ENCODE assay signal across 8 cellular contexts in the genomic region with DNA sequence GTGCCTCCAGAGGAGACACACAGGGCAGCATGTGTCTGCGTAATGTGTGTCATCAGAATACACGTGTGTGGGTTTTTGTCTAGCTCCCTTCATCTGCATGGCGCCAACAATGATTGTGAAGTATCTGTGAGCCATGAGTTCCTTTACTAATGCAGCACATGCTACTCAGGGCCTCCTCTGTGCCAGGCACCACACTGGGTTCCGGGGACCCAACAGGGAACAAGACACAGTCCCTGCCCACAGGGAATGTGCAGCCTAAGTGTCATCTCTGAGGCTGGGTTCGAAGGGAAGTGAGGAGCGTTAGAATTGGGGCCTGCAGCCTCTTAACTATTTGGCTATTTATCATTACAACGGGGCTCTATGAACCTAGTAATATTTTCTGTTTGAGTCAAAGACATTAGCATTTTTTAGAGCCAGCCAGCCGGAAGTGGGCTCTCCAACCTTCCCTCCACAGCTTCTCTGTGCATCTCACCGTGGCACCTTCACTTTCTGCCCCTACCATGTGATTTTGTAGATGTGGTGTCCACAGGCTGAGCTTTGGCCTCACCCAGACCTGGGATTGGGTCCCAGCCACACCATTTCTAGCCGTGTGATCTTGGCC. TPM values are rescaled to one million over a fixed set of nuclear protein-coding genes. Genes with fewer than 3 reads are reported as not detected.
DNase-seq lines count a peak whose midpoint lies in the region; ATAC-seq, FAIRE-seq and TF ChIP-seq lines count a peak whose summit lies in the region.

No MANE protein-coding gene starts in this region.

- POLR2A ChIA-PET in GM12878 (lab: Charles Lee) (interaction anchor here (0.6 to 16.7 kb wide), 12 partner anchors 12 to 178 kb away, joined by 3 to 312 read pairs (median 4); partner anchors contain the start of gene SRGN), A673 (lab: Charles Lee; ENCODE audit: low non-redundant PET) (no interaction called here)

- TF ChIP-seq RAD21 in GM12878 (IDR thresholded peaks at IDR 0.05; ENCODE audit: insufficient read depth, low read depth, low read length) = 0 out of 2 replicates have a peak, but pooled peaks have one; percentile 1

- TF ChIP-seq EP300 in GM12878 (IDR thresholded peaks at IDR 0.05; ENCODE audit: borderline replicate concordance in 1 of 2, control insufficient read depth in 1 of 2, low read depth in 2 of 2, low read length in 2 of 2) = no peak

- no peak overlapping the region for H3K4me3 ChIP-seq in BLaER1 treated with 17β-estradiol and CSF1 and Interleukin-3, amounts not matched to agents 10 nM and 100 nM
- H3K4me3 ChIP-seq in GM12878 = no peak overlapping the region
- H3K4me3 ChIP-seq in A673 (ENCODE audit: low read depth, low read length, poor library complexity, severe bottlenecking) = no peak overlapping the region
- no peak overlapping the region for H3K4me3 ChIP-seq in WERI-Rb-1 (ENCODE audit: low read depth, low read length)

- H3K79me2 ChIP-seq in GM12878 (ENCODE audit: control insufficient read depth, insufficient read depth, low read length) = 0 out of 2 replicates have a peak, but pooled peaks cover 2% of the 10 kb centered on the region

- peak; percentile 76 for FAIRE-seq in GM12878 (lab: Jason Lieb, UNC)

- H3K36me3 ChIP-seq in BLaER1 treated with 17β-estradiol and CSF1 and Interleukin-3, amounts not matched to agents 10 nM and 100 nM = no peaks in the 10 kb centered on the region
- H3K36me3 ChIP-seq in GM12878 (ENCODE audit: control insufficient read depth in 2 of 2, insufficient read depth in 2 of 2, low read length in 1 of 2) (no peaks in the 10 kb centered on the region), A673 (ENCODE audit: insufficient read depth, low read length, poor library complexity, severe bottlenecking) (no peaks in the 10 kb centered on the region), WERI-Rb-1 (no peaks in the 10 kb centered on the region)

- peak overlapping the region in 7 of 11 experiments; percentile 6 to 78 (median 38); a peak in 9 of 22 replicates for H3K9ac ChIP-seq in BLaER1 treated with 17β-estradiol and CSF1 and Interleukin-3, amounts not matched to agents 10 nM and 100 nM
- H3K9ac ChIP-seq in GM12878 (ENCODE audit: control insufficient read depth, insufficient read depth, low read length) = peak overlapping the region; percentile 70

- peak overlapping the region in 9 of 11 experiments; percentile 52 to 99 (median 83); a peak in 16 of 22 replicates for H3K27ac ChIP-seq in BLaER1 treated with 17β-estradiol and CSF1 and Interleukin-3, amounts not matched to agents 10 nM and 100 nM
- peak overlapping the region; percentile 94 for H3K27ac ChIP-seq in GM12878 (ENCODE audit: control insufficient read depth, insufficient read depth)
- no peak overlapping the region for H3K27ac ChIP-seq in A673 (ENCODE audit: low read depth, low read length, poor library complexity, severe bottlenecking)
- no peak overlapping the region for H3K27ac ChIP-seq in WERI-Rb-1

- peak; percentile 48 for ATAC-seq in GM19455 (IDR thresholded peaks at IDR 0.05; ENCODE audit: unreplicated experiment)
- ATAC-seq in HG03521 (IDR thresholded peaks at IDR 0.05; ENCODE audit: unreplicated experiment) = peak; percentile 44
- ATAC-seq in GM12878 = peak; percentile 77

- no peaks in the 10 kb centered on the region for H4K20me1 ChIP-seq in BLaER1 treated with 17β-estradiol and CSF1 and Interleukin-3, amounts not matched to agents 10 nM and 100 nM
- H4K20me1 ChIP-seq in GM12878 (ENCODE audit: control insufficient read depth, insufficient read depth) = no peaks in the 10 kb centered on the region

- CTCF ChIA-PET in GM12878 (lab: Yijun Ruan, JAX) (interaction anchor here (0.8 to 14.3 kb wide), 9 partner anchors 11 to 49 kb away, joined by 3 to 121 read pairs (median 9); partner anchors contain the start of gene SRGN), A673 (lab: Charles Lee) (no interaction called here)

- peak overlapping the region in 6 of 11 experiments; percentile 52 to 84 (median 78); a peak in 12 of 22 replicates for H3K4me2 ChIP-seq in BLaER1 treated with 17β-estradiol and CSF1 and Interleukin-3, amounts not matched to agents 10 nM and 100 nM
- peak overlapping the region; percentile 74 for H3K4me2 ChIP-seq in GM12878 (ENCODE audit: control insufficient read depth, insufficient read depth)

- DNase-seq in GM12878 (ENCODE audit: low read depth, low spot score) (no peak), A673 (ENCODE audit: low spot score) (no peak), NCI-H1417 (lab: John Stamatoyannopoulos, UW) (no peak), NCI-H2171 treated with DMSO at 0.1 percent for 48 hours (lab: John Stamatoyannopoulos, UW) (no peak), WERI-Rb-1 (no peak)

- intact Hi-C loops in GM12878 (cut with micrococcal nuclease; ENCODE audit: unreplicated experiment) = loop anchor here (2.0 kb wide), 2 partner anchors 19 to 21 kb away; no protein-coding TSS in a partner anchor
- intact Hi-C loops in A673 (cut with micrococcal nuclease; ENCODE audit: unreplicated experiment) = no loop called here

- SMC1A ChIA-PET in GM12878 (lab: Charles Lee; ENCODE audit: uncharacterized antibody, unreplicated experiment) = interaction anchor here (0.7 to 17.6 kb wide), 13 partner anchors 9 to 1302 kb away, joined by 3 to 355 read pairs (median 6); partner anchors contain the start of gene SRGN

- 13% methylated on average over 10 of the region's 10 CpGs for WGBS in GM12878 (ENCODE audit: insufficient coverage, insufficient replicate concordance, low lambda C conversion rate, missing lambda C conversion rate)

- no peaks in the 10 kb centered on the region for H3K27me3 ChIP-seq in BLaER1 treated with 17β-estradiol and CSF1 and Interleukin-3, amounts not matched to agents 10 nM and 100 nM
- H3K27me3 ChIP-seq in GM12878 (replicated peaks in 1 of 2; ENCODE audit: control insufficient read depth in 2 of 2, insufficient read depth in 2 of 2, low read length in 1 of 2) = no peaks in the 10 kb centered on the region
- H3K27me3 ChIP-seq in A673 (replicated peaks; ENCODE audit: insufficient read depth, low read depth, low read length, poor library complexity) = no peaks in the 10 kb centered on the region
- no peaks in the 10 kb centered on the region for H3K27me3 ChIP-seq in WERI-Rb-1 (ENCODE audit: insufficient read depth, low read depth, severe bottlenecking)

- in situ Hi-C loops in GM12878 (cut with MboI) = no loop called here

- no peak; the same call in 1 of the 2 replicates for TF ChIP-seq POLR2A in GM12878 (IDR thresholded peaks at IDR 0.05; ENCODE audit: low read depth, low read length)

- BruUV-seq in GM12878 (replicated peaks; lab: Mats Ljungman, UMichigan) (no TSS peak), A673 (replicated peaks; lab: Mats Ljungman, UMichigan) (no TSS peak)

- TF ChIP-seq CTCF in GM12878 (IDR thresholded peaks at IDR 0.05 in 2 of 3, conservative IDR thresholded peaks at IDR 0.05 in 1 of 3; ENCODE audit: control insufficient read depth in 2 of 3, extremely low read depth in 1 of 3, insufficient read depth in 1 of 3, low read depth in 3 of 3, low read length in 3 of 3) (no peak), A673 (conservative IDR thresholded peaks at IDR 0.05; ENCODE audit: low read depth, low read length) (no peak), WERI-Rb-1 (IDR thresholded peaks at IDR 0.05; ENCODE audit: low read depth, low read length) (no peak)

- peak overlapping the region; percentile 93 for H2AFZ ChIP-seq in GM12878 (ENCODE audit: control insufficient read depth, low read depth, low read length)

- peaks cover 9 to 71% (median 50%) of the 10 kb centered on the region in 10 experiments for H3K4me1 ChIP-seq in BLaER1 treated with 17β-estradiol and CSF1 and Interleukin-3, amounts not matched to agents 10 nM and 100 nM
- peaks cover 59% of the 10 kb centered on the region for H3K4me1 ChIP-seq in GM12878 (ENCODE audit: control insufficient read depth, insufficient read depth, low read length)
- H3K4me1 ChIP-seq in A673 (ENCODE audit: insufficient read depth, low read length, poor library complexity, severe bottlenecking) = no peaks in the 10 kb centered on the region

- RAD21 ChIA-PET in GM12878 (lab: Charles Lee; ENCODE audit: unreplicated experiment) = interaction anchor here (0.7 to 25.6 kb wide), 17 partner anchors 12 to 185 kb away, joined by 3 to 544 read pairs (median 6); partner anchors contain the start of genes DDX21 and SRGN

- H3K9me3 ChIP-seq in BLaER1 treated with 17β-estradiol and CSF1 and Interleukin-3, amounts not matched to agents 10 nM and 100 nM (replicated peaks in 1 of 11) = no peaks in the 10 kb centered on the region
- no peaks in the 10 kb centered on the region for H3K9me3 ChIP-seq in GM12878 (replicated peaks; ENCODE audit: control insufficient read depth, insufficient read depth, low read length)
- H3K9me3 ChIP-seq in A673 (ENCODE audit: low read depth, low read length, poor library complexity, severe bottlenecking) = no peaks in the 10 kb centered on the region
- no peaks in the 10 kb centered on the region for H3K9me3 ChIP-seq in WERI-Rb-1 (ENCODE audit: severe bottlenecking)

RNA-seq across cellular contexts. Expression of gene SRGN, which starts 43.9 kb away (rescaled TPM):
- total RNA-seq in GM12878 (2013; cell fraction: nucleolus; rRNA removed) = 1,218 and 1,450 TPM in 2 replicates
- total RNA-seq in GM12878 (2014; rRNA removed) (782 and 1,043 TPM in 2 replicates), GM12878 (2014; rRNA removed; fragmentation: Illumina TruSeq; extraction: Trizol) (937 and 1,023 TPM in 2 replicates), GM12878 (2021) (658 and 735 TPM in 2 replicates), A673 (2021) (0.32 TPM in 1 of 2 replicates, not detected in the other)
- polyA plus RNA-seq in GM12878 (2011; ENCODE audit: low read depth) = 580 TPM
- polyA plus RNA-seq in GM12878 (2011; rRNA removed) (2,414 and 3,245 TPM in 2 replicates), GM12878 (2014; fragmentation: Illumina TruSeq; extraction: Trizol) (1,121 and 1,510 TPM in 2 replicates), GM12878 (2014; fragmentation: Nextera tagmentation; extraction: Ambion mirVana) (1,000 to 10,000 TPM; 1,115 to 1,176 TPM), GM12878 (2014; rRNA removed) (687 and 833 TPM in 2 replicates), GM12878 (2016; fragmentation: Nextera tagmentation; extraction: Ambion mirVana) (100 to 1,000 TPM; 382 to 384 TPM)
- polyA plus RNA-seq in GM12878 (2011; cell fraction: cytosol; rRNA removed) = 1,183 and 1,837 TPM in 2 replicates
- 432 and 624 TPM in 2 replicates for polyA plus RNA-seq in GM12878 (2011; cell fraction: nucleus; rRNA removed)
- polyA plus RNA-seq in GM12878 (2012) = 946 and 1,192 TPM in 2 replicates
- polyA minus RNA-seq in GM12878 (2011; rRNA and poly(A)+ RNA removed) = 1,110 and 1,251 TPM in 2 replicates
- polyA minus RNA-seq in GM12878 (2011; cell fraction: cytosol; rRNA and poly(A)+ RNA removed) = 439 and 473 TPM in 2 replicates
- 84.3 and 111 TPM in 2 replicates for polyA minus RNA-seq in GM12878 (2011; cell fraction: nucleus; rRNA and poly(A)+ RNA removed)

RNA-seq across cellular contexts. Expression of gene KIFBP, which starts 55.4 kb away (rescaled TPM):
- total RNA-seq in GM12878 (2013; cell fraction: nucleolus; rRNA removed) = 12.9 and 13.4 TPM in 2 replicates
- total RNA-seq in GM12878 (2014; rRNA removed) (16.3 and 19.2 TPM in 2 replicates), GM12878 (2014; rRNA removed; fragmentation: Illumina TruSeq; extraction: Trizol) (19.9 and 21.0 TPM in 2 replicates), GM12878 (2021) (14.9 and 16.0 TPM in 2 replicates), A673 (2021) (40.5 and 42.8 TPM in 2 replicates)
- 5.7 TPM for polyA plus RNA-seq in GM12878 (2011; ENCODE audit: low read depth)
- polyA plus RNA-seq in GM12878 (2011; rRNA removed) (20.0 and 28.8 TPM in 2 replicates), GM12878 (2014; fragmentation: Illumina TruSeq; extraction: Trizol) (25.0 and 39.2 TPM in 2 replicates), GM12878 (2014; fragmentation: Nextera tagmentation; extraction: Ambion mirVana) (10 to 100 TPM in 1 of 2 experiments, 1 to 10 TPM in 1; 8.6 to 10.0 TPM), GM12878 (2014; rRNA removed) (14.3 and 17.3 TPM in 2 replicates), GM12878 (2016; fragmentation: Nextera tagmentation; extraction: Ambion mirVana) (10 to 100 TPM; 28.7 to 29.5 TPM)
- 9.1 and 10.7 TPM in 2 replicates for polyA plus RNA-seq in GM12878 (2011; cell fraction: cytosol; rRNA removed)
- polyA plus RNA-seq in GM12878 (2011; cell fraction: nucleus; rRNA removed) = 10.2 and 13.2 TPM in 2 replicates
- polyA plus RNA-seq in GM12878 (2012) = 6.3 and 10.3 TPM in 2 replicates
- polyA minus RNA-seq in GM12878 (2011; rRNA and poly(A)+ RNA removed) = 7.6 and 11.8 TPM in 2 replicates
- 4.7 and 6.0 TPM in 2 replicates for polyA minus RNA-seq in GM12878 (2011; cell fraction: cytosol; rRNA and poly(A)+ RNA removed)
- 3.9 and 5.5 TPM in 2 replicates for polyA minus RNA-seq in GM12878 (2011; cell fraction: nucleus; rRNA and poly(A)+ RNA removed)

Comparison
In these comparisons a context has a peak if more than half of its experiments do, and no peak if none do; other contexts are left out.
1. H3K27ac ChIP-seq: peak in BLaER1 treated with 17β-estradiol and CSF1 and Interleukin-3, amounts not matched to agents 10 nM and 100 nM (9 of 11) and GM12878 (single experiment); none in A673 (single experiment) and WERI-Rb-1 (single experiment).
2. RNA of gene SRGN, which starts 43.9 kb away (total RNA-seq): 658 to 1,450 TPM in GM12878; 0.32 TPM in A673; every median in the first group is over 100 times any median in the second.
3. Peak in every context shown above with its lines, with median percentiles within 50 percentile points of each other: ATAC-seq.